Comparison of ENCODE assay signal across 1 cellular context in the genomic region with DNA sequence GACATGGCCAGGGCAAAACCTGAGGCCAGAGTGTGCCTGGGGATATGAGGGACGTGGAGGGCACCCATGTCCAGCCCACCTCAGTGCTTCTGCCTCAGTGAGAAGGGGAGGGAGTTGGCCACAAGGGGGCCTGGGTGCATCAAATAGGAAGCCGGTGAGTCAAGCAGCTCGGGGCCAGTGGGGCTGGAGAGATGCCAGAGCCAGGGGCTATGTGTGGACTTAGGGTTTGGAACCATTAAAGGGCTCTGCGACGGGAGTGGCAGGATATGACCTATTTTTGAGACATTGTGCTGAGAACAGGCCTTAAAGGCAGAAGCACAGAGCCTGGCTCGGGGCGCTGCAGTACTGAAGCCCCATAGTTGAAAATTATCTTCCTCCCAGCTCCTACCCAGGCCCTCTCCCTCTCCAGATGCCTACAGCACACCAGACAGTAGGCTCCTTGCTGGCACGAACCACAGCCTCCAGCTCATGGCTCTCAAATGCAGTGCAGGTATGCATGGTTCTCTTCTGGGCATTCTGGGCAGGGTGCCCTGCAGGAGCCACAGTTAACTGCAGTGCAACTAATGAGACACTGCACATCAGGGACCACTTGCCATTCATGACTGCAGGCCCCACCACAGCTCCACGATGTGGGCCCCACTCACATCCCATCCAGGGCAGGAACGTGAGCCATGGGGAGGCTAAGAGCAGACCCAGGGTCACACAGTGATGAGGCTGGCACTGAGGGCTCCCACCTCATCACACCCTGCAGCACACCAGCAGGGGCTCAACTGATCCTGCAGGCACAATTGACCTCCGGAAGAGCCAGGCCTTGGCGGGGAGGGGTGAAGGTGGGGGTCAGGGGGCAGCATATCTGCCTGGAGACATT.
TF ChIP-seq lines count a peak whose summit lies in the region.

No MANE protein-coding gene starts in this region.

TF ChIP-seq in HepG2, 621 proteins besides CTCF, POLR2A, EP300 and RAD21 (continued from another document and continues in another):
- TF ChIP-seq HNRNPLL (IDR thresholded peaks at IDR 0.05; ENCODE audit: low read depth, low read length, poor library complexity, severe bottlenecking) (no peak), NBN (conservative IDR thresholded peaks at IDR 0.05) (no peak), HDAC6 (IDR thresholded peaks at IDR 0.05; ENCODE audit: low read depth, low read length) (no peak), TEAD3 (CRISPR knock-in tag; optimal IDR thresholded peaks at IDR 0.05; ENCODE audit: borderline replicate concordance) (no peak), ADNP (CRISPR knock-in tag; IDR thresholded peaks at IDR 0.05) (no peak), ZFAT (CRISPR knock-in tag; conservative IDR thresholded peaks at IDR 0.05) (no peak), ATM (IDR thresholded peaks at IDR 0.05; ENCODE audit: borderline replicate concordance) (no peak), FOSL2 (CRISPR knock-in tag; IDR thresholded peaks at IDR 0.05) (peak; percentile 60), CHCHD3 (CRISPR knock-in tag; IDR thresholded peaks at IDR 0.05) (no peak), NFYB (CRISPR knock-in tag; IDR thresholded peaks at IDR 0.05) (no peak), ZSCAN29 (CRISPR knock-in tag; conservative IDR thresholded peaks at IDR 0.05) (peak; percentile 45; the same call in 1 of the 2 replicates), ISL2 (CRISPR knock-in tag; IDR thresholded peaks at IDR 0.05) (no peak), ZNF703 (CRISPR knock-in tag; IDR thresholded peaks at IDR 0.05; ENCODE audit: borderline replicate concordance) (no peak), ZNF720 (CRISPR knock-in tag; IDR thresholded peaks at IDR 0.05) (no peak), ZNF331 (CRISPR knock-in tag; IDR thresholded peaks at IDR 0.05) (0 out of 2 replicates have a peak, but pooled peaks have one; percentile 5), NR3C1 (CRISPR knock-in tag; IDR thresholded peaks at IDR 0.05) (no peak), MZF1 (CRISPR knock-in tag; IDR thresholded peaks at IDR 0.05; ENCODE audit: borderline replicate concordance) (no peak), DPF2 (CRISPR knock-in tag; IDR thresholded peaks at IDR 0.05; ENCODE audit: borderline replicate concordance, low read depth) (no peak), ZNF607 (CRISPR knock-in tag; IDR thresholded peaks at IDR 0.05; ENCODE audit: borderline replicate concordance) (no peak), CEBPB (IDR thresholded peaks at IDR 0.05; ENCODE audit: borderline replicate concordance, low read depth, low read length) (no peak), STAG1 (CRISPR knock-in tag; IDR thresholded peaks at IDR 0.05) (peak; percentile 60), ZFY (CRISPR knock-in tag; IDR thresholded peaks at IDR 0.05) (0 out of 2 replicates have a peak, but pooled peaks have one; percentile 6), PAX8 (CRISPR knock-in tag; IDR thresholded peaks at IDR 0.05; ENCODE audit: borderline replicate concordance) (no peak), KLF9 (CRISPR knock-in tag; IDR thresholded peaks at IDR 0.05; ENCODE audit: low read depth) (no peak), ZNF550 (CRISPR knock-in tag; IDR thresholded peaks at IDR 0.05; ENCODE audit: borderline replicate concordance) (no peak), ZIK1 (CRISPR knock-in tag; IDR thresholded peaks at IDR 0.05; ENCODE audit: borderline replicate concordance, low read depth) (no peak), ZNF563 (CRISPR knock-in tag; IDR thresholded peaks at IDR 0.05) (no peak), ZNF441 (CRISPR knock-in tag; IDR thresholded peaks at IDR 0.05; ENCODE audit: borderline replicate concordance) (no peak)
- TF ChIP-seq, protein P1, sequence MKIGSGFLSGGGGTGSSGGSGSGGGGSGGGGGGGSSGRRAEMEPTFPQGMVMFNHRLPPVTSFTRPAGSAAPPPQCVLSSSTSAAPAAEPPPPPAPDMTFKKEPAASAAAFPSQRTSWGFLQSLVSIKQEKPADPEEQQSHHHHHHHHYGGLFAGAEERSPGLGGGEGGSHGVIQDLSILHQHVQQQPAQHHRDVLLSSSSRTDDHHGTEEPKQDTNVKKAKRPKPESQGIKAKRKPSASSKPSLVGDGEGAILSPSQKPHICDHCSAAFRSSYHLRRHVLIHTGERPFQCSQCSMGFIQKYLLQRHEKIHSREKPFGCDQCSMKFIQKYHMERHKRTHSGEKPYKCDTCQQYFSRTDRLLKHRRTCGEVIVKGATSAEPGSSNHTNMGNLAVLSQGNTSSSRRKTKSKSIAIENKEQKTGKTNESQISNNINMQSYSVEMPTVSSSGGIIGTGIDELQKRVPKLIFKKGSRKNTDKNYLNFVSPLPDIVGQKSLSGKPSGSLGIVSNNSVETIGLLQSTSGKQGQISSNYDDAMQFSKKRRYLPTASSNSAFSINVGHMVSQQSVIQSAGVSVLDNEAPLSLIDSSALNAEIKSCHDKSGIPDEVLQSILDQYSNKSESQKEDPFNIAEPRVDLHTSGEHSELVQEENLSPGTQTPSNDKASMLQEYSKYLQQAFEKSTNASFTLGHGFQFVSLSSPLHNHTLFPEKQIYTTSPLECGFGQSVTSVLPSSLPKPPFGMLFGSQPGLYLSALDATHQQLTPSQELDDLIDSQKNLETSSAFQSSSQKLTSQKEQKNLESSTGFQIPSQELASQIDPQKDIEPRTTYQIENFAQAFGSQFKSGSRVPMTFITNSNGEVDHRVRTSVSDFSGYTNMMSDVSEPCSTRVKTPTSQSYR (CRISPR knock-in tag; IDR thresholded peaks at IDR 0.05; ENCODE audit: borderline replicate concordance) = no peak
- TF ChIP-seq, protein P2, sequence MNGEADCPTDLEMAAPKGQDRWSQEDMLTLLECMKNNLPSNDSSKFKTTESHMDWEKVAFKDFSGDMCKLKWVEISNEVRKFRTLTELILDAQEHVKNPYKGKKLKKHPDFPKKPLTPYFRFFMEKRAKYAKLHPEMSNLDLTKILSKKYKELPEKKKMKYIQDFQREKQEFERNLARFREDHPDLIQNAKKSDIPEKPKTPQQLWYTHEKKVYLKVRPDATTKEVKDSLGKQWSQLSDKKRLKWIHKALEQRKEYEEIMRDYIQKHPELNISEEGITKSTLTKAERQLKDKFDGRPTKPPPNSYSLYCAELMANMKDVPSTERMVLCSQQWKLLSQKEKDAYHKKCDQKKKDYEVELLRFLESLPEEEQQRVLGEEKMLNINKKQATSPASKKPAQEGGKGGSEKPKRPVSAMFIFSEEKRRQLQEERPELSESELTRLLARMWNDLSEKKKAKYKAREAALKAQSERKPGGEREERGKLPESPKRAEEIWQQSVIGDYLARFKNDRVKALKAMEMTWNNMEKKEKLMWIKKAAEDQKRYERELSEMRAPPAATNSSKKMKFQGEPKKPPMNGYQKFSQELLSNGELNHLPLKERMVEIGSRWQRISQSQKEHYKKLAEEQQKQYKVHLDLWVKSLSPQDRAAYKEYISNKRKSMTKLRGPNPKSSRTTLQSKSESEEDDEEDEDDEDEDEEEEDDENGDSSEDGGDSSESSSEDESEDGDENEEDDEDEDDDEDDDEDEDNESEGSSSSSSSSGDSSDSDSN (CRISPR knock-in tag; IDR thresholded peaks at IDR 0.05) = no peak
- TF ChIP-seq, protein P3, sequence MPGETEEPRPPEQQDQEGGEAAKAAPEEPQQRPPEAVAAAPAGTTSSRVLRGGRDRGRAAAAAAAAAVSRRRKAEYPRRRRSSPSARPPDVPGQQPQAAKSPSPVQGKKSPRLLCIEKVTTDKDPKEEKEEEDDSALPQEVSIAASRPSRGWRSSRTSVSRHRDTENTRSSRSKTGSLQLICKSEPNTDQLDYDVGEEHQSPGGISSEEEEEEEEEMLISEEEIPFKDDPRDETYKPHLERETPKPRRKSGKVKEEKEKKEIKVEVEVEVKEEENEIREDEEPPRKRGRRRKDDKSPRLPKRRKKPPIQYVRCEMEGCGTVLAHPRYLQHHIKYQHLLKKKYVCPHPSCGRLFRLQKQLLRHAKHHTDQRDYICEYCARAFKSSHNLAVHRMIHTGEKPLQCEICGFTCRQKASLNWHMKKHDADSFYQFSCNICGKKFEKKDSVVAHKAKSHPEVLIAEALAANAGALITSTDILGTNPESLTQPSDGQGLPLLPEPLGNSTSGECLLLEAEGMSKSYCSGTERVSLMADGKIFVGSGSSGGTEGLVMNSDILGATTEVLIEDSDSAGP (CRISPR knock-in tag; IDR thresholded peaks at IDR 0.05; ENCODE audit: borderline replicate concordance) = peak; percentile 33; the same call in 1 of the 2 replicates
- TF ChIP-seq, protein P4, sequence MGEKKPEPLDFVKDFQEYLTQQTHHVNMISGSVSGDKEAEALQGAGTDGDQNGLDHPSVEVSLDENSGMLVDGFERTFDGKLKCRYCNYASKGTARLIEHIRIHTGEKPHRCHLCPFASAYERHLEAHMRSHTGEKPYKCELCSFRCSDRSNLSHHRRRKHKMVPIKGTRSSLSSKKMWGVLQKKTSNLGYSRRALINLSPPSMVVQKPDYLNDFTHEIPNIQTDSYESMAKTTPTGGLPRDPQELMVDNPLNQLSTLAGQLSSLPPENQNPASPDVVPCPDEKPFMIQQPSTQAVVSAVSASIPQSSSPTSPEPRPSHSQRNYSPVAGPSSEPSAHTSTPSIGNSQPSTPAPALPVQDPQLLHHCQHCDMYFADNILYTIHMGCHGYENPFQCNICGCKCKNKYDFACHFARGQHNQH (CRISPR knock-in tag; IDR thresholded peaks at IDR 0.05) = no peak
- TF ChIP-seq, protein P5, sequence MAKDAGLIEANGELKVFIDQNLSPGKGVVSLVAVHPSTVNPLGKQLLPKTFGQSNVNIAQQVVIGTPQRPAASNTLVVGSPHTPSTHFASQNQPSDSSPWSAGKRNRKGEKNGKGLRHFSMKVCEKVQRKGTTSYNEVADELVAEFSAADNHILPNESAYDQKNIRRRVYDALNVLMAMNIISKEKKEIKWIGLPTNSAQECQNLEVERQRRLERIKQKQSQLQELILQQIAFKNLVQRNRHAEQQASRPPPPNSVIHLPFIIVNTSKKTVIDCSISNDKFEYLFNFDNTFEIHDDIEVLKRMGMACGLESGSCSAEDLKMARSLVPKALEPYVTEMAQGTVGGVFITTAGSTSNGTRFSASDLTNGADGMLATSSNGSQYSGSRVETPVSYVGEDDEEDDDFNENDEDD (CRISPR knock-in tag; IDR thresholded peaks at IDR 0.05; ENCODE audit: borderline replicate concordance) = no peak
- TF ChIP-seq, protein P6, sequence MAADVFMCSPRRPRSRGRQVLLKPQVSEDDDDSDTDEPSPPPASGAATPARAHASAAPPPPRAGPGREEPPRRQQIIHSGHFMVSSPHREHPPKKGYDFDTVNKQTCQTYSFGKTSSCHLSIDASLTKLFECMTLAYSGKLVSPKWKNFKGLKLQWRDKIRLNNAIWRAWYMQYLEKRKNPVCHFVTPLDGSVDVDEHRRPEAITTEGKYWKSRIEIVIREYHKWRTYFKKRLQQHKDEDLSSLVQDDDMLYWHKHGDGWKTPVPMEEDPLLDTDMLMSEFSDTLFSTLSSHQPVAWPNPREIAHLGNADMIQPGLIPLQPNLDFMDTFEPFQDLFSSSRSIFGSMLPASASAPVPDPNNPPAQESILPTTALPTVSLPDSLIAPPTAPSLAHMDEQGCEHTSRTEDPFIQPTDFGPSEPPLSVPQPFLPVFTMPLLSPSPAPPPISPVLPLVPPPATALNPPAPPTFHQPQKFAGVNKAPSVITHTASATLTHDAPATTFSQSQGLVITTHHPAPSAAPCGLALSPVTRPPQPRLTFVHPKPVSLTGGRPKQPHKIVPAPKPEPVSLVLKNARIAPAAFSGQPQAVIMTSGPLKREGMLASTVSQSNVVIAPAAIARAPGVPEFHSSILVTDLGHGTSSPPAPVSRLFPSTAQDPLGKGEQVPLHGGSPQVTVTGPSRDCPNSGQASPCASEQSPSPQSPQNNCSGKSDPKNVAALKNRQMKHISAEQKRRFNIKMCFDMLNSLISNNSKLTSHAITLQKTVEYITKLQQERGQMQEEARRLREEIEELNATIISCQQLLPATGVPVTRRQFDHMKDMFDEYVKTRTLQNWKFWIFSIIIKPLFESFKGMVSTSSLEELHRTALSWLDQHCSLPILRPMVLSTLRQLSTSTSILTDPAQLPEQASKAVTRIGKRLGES (CRISPR knock-in tag; IDR thresholded peaks at IDR 0.05; ENCODE audit: borderline replicate concordance) = no peak
- TF ChIP-seq, protein P7, sequence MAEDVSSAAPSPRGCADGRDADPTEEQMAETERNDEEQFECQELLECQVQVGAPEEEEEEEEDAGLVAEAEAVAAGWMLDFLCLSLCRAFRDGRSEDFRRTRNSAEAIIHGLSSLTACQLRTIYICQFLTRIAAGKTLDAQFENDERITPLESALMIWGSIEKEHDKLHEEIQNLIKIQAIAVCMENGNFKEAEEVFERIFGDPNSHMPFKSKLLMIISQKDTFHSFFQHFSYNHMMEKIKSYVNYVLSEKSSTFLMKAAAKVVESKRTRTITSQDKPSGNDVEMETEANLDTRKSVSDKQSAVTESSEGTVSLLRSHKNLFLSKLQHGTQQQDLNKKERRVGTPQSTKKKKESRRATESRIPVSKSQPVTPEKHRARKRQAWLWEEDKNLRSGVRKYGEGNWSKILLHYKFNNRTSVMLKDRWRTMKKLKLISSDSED (CRISPR knock-in tag; IDR thresholded peaks at IDR 0.05) = no peak
- TF ChIP-seq, protein P8, sequence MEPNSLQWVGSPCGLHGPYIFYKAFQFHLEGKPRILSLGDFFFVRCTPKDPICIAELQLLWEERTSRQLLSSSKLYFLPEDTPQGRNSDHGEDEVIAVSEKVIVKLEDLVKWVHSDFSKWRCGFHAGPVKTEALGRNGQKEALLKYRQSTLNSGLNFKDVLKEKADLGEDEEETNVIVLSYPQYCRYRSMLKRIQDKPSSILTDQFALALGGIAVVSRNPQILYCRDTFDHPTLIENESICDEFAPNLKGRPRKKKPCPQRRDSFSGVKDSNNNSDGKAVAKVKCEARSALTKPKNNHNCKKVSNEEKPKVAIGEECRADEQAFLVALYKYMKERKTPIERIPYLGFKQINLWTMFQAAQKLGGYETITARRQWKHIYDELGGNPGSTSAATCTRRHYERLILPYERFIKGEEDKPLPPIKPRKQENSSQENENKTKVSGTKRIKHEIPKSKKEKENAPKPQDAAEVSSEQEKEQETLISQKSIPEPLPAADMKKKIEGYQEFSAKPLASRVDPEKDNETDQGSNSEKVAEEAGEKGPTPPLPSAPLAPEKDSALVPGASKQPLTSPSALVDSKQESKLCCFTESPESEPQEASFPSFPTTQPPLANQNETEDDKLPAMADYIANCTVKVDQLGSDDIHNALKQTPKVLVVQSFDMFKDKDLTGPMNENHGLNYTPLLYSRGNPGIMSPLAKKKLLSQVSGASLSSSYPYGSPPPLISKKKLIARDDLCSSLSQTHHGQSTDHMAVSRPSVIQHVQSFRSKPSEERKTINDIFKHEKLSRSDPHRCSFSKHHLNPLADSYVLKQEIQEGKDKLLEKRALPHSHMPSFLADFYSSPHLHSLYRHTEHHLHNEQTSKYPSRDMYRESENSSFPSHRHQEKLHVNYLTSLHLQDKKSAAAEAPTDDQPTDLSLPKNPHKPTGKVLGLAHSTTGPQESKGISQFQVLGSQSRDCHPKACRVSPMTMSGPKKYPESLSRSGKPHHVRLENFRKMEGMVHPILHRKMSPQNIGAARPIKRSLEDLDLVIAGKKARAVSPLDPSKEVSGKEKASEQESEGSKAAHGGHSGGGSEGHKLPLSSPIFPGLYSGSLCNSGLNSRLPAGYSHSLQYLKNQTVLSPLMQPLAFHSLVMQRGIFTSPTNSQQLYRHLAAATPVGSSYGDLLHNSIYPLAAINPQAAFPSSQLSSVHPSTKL (CRISPR knock-in tag; IDR thresholded peaks at IDR 0.05) = no peak
- TF ChIP-seq, protein P9, sequence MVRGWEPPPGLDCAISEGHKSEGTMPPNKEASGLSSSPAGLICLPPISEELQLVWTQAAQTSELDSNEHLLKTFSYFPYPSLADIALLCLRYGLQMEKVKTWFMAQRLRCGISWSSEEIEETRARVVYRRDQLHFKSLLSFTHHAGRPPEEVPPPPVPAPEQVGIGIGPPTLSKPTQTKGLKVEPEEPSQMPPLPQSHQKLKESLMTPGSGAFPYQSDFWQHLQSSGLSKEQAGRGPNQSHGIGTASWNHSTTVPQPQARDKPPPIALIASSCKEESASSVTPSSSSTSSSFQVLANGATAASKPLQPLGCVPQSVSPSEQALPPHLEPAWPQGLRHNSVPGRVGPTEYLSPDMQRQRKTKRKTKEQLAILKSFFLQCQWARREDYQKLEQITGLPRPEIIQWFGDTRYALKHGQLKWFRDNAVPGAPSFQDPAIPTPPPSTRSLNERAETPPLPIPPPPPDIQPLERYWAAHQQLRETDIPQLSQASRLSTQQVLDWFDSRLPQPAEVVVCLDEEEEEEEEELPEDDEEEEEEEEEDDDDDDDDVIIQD (CRISPR knock-in tag; IDR thresholded peaks at IDR 0.05; ENCODE audit: low read depth) = no peak
